Comparison of ENCODE assay signal across 11 cellular contexts in the genomic region with DNA sequence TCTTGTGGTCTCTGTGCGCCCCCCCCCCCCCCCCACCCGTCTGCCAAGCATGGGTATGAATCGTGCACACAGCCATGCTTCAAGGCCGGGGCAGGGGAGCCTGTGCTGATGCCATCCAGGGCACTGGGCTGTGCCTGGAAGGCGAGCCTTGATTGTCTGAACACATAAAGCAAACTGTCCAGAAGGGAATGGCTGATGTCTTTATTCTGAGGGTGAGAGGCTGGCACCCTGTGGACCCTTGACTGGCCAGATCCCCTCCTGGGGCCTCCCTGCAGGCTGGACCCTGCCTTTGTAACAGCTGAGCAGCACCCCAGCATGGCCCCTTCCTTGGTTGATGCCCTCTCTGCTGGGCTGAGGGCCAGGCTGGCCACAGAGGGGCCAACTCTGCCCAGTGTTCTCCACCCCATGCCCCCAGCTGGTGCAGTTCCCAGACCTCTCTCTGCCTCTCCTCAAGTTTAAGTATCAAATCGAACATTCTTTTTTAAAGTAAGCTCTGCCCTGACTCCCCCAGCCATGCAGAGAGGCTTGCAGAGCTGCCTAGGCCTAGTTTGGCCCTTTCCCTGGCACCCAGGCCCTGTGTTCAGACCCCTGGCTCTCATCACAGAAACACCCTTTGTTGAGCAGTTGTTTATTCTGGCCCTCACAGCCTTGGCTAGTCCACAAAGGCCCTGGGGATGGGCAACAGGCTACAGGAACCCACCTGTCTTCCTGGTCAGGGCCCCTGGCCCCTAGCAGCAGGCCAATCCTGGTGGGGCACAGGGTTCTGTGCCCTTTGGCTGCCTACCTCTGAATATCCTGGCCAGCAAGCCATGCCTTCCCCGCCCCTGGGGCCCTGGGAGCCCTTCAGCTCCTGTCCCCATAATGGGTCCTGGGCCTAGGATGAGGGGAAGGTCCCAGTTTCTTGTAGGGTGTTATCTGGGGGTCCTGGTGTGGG. TPM values are rescaled to one million over a fixed set of nuclear protein-coding genes. Genes with fewer than 3 reads are reported as not detected.
DNase-seq lines count a peak whose midpoint lies in the region; ATAC-seq and TF ChIP-seq lines count a peak whose summit lies in the region.
"Had no signal": no experiment of that assay in that cellular context is flagged by ENCODE, and none has a peak within 500 bp of the region (broad histone marks: within the 10 kb centered on the region; RNA-seq: fewer than 3 reads in every experiment).

No MANE protein-coding gene starts in this region.

- CTCF ChIA-PET in CD4-positive, alpha-beta T cell (lab: Charles Lee) = interaction anchor here (0.7 to 2.7 kb wide), 6 partner anchors 11 to 142 kb away, joined by 3 to 6 read pairs (median 4); no protein-coding TSS in a partner anchor

- peaks cover 17% of the 10 kb centered on the region for H3K4me1 Mint-ChIP-seq in CD4-positive, alpha-beta T cell (ENCODE audit: low read depth)
- peaks cover 5% of the 10 kb centered on the region for H3K4me1 Mint-ChIP-seq in HFFc6 (ENCODE audit: low read depth)
- H3K4me1 Mint-ChIP-seq in activated naive CD8-positive, alpha-beta T cell treated with anti-CD3 and anti-CD28 coated beads, Interleukin-2, amount 10 ng/mL, durations not matched to agents 7 days and 5 days = peaks cover 25% of the 10 kb centered on the region

- peaks cover 12% of the 10 kb centered on the region for H3K4me1 ChIP-seq in mucosa of descending colon (ENCODE audit: low read depth)

- POLR2A ChIA-PET in CD4-positive, alpha-beta T cell (lab: Charles Lee) = interaction anchor here (0.7 kb wide), 1 partner anchor 11 kb away, joined by 4 read pairs; no protein-coding TSS in a partner anchor
- POLR2A ChIA-PET in activated naive CD8-positive, alpha-beta T cell treated with anti-CD3 and anti-CD28 coated beads, Interleukin-2, amount 10 ng/mL, durations not matched to agents 7 days and 5 days (lab: Charles Lee) = interaction anchor here (0.7 to 3.3 kb wide), 4 partner anchors 11 to 91 kb away, joined by 3 to 20 read pairs (median 6); a partner anchor contains a TSS

- peaks cover 8% of the 10 kb centered on the region for H3K36me3 ChIP-seq in mucosa of descending colon (ENCODE audit: low read depth)

- no peak overlapping the region for H3K4me3 Mint-ChIP-seq in CD4-positive, alpha-beta T cell
- no peak overlapping the region for H3K4me3 Mint-ChIP-seq in HFFc6
- H3K4me3 Mint-ChIP-seq in activated naive CD8-positive, alpha-beta T cell treated with anti-CD3 and anti-CD28 coated beads, Interleukin-2, amount 10 ng/mL, durations not matched to agents 7 days and 5 days = peak overlapping the region; percentile 71

- ATAC-seq in CD4-positive, alpha-beta T cell (ENCODE audit: poor library complexity) = no peak
- ATAC-seq in activated naive CD8-positive, alpha-beta T cell treated with anti-CD3 and anti-CD28 coated beads, Interleukin-2, amount 10 ng/mL, durations not matched to agents 7 days and 5 days (ENCODE audit: low read depth) = no peak
- no peak for ATAC-seq in mucosa of descending colon
- no peak for ATAC-seq in HG02623 (IDR thresholded peaks at IDR 0.05; ENCODE audit: unreplicated experiment)

- no peak overlapping the region for H3K4me3 ChIP-seq in mucosa of descending colon
- H3K4me3 ChIP-seq: heart right ventricle had no signal

- no peak for TF ChIP-seq CTCF in CD4-positive, alpha-beta T cell (IDR thresholded peaks at IDR 0.05)
- no peak for TF ChIP-seq CTCF in HFFc6 (IDR thresholded peaks at IDR 0.05)
- no peak for TF ChIP-seq CTCF in mucosa of descending colon (IDR thresholded peaks at IDR 0.05)

- H3K27me3 Mint-ChIP-seq in CD4-positive, alpha-beta T cell = no peaks in the 10 kb centered on the region
- peaks cover 4% of the 10 kb centered on the region for H3K27me3 Mint-ChIP-seq in HFFc6 (ENCODE audit: insufficient read depth)
- H3K27me3 Mint-ChIP-seq in activated naive CD8-positive, alpha-beta T cell treated with anti-CD3 and anti-CD28 coated beads, Interleukin-2, amount 10 ng/mL, durations not matched to agents 7 days and 5 days = no peaks in the 10 kb centered on the region

- H3K27me3 ChIP-seq in CD4-positive, alpha-beta T cell (ENCODE audit: control insufficient read depth, insufficient read depth, low read length) = no peaks in the 10 kb centered on the region
- H3K27me3 ChIP-seq: heart right ventricle had no signal

- peak overlapping the region; percentile 37 for H3K27ac ChIP-seq in CD4-positive, alpha-beta T cell (ENCODE audit: low read depth, low read length)

- no peaks in the 10 kb centered on the region for H3K9me3 ChIP-seq in CD4-positive, alpha-beta T cell (ENCODE audit: control insufficient read depth, low read length)
- no peaks in the 10 kb centered on the region for H3K9me3 ChIP-seq in mucosa of descending colon
- H3K9me3 ChIP-seq: heart right ventricle had no signal

- no peak for DNase-seq in CD4-positive, alpha-beta T cell
- DNase-seq in HFFc6 (no peak), mucosa of descending colon (peak in 2 of 3 donors; percentile 24 to 43), kidney tubule cell (ENCODE audit: low spot score) (no peak), NCI-H2196 (lab: John Stamatoyannopoulos, UW; ENCODE audit: unreplicated experiment) (no peak), T-helper 9 cell (no peak)
- DNase-seq in activated naive CD8-positive, alpha-beta T cell treated with anti-CD3 and anti-CD28 coated beads, Interleukin-2, amount 10 ng/mL, durations not matched to agents 7 days and 5 days = no peak
- DNase-seq: NCI-H510A had no signal

- intact Hi-C loops in CD4-positive, alpha-beta T cell (cut with DNase I, micrococcal nuclease) = loop anchor here in 1 of 2 experiments (5.0 to 10.0 kb wide), 3 partner anchors 140 to 283 kb away; a partner anchor contains a TSS
- intact Hi-C loops in mucosa of descending colon (cut with DNase I, micrococcal nuclease) = no loop called here

- no peaks in the 10 kb centered on the region for H3K9me3 Mint-ChIP-seq in CD4-positive, alpha-beta T cell
- H3K9me3 Mint-ChIP-seq in HFFc6 = no peaks in the 10 kb centered on the region
- no peaks in the 10 kb centered on the region for H3K9me3 Mint-ChIP-seq in activated naive CD8-positive, alpha-beta T cell treated with anti-CD3 and anti-CD28 coated beads, Interleukin-2, amount 10 ng/mL, durations not matched to agents 7 days and 5 days

- H3K36me3 Mint-ChIP-seq in CD4-positive, alpha-beta T cell (ENCODE audit: low read depth) = peaks cover 65% of the 10 kb centered on the region
- H3K36me3 Mint-ChIP-seq in HFFc6 (ENCODE audit: low read depth) = peaks cover 14% of the 10 kb centered on the region
- H3K36me3 Mint-ChIP-seq in activated naive CD8-positive, alpha-beta T cell treated with anti-CD3 and anti-CD28 coated beads, Interleukin-2, amount 10 ng/mL, durations not matched to agents 7 days and 5 days = peaks cover 8% of the 10 kb centered on the region

- H3K27ac Mint-ChIP-seq in CD4-positive, alpha-beta T cell = peak overlapping the region; percentile 69
- H3K27ac Mint-ChIP-seq in HFFc6 = peak overlapping the region; percentile 7; the same call in 1 of the 2 replicates
- H3K27ac Mint-ChIP-seq in activated naive CD8-positive, alpha-beta T cell treated with anti-CD3 and anti-CD28 coated beads, Interleukin-2, amount 10 ng/mL, durations not matched to agents 7 days and 5 days = peak overlapping the region; percentile 93

RNA-seq across cellular contexts. Expression of a gene that starts 3.9 kb away (rescaled TPM):
- total RNA-seq in CD4-positive, alpha-beta T cell = 10 to 100 TPM; 68.1 to 72.1 TPM
- 100 to 1,000 TPM; 177 to 231 (median 226) TPM for total RNA-seq in HFFc6 (2021; fragmentation: NEBNext Ultra II Directional; extraction: Animal tissue kit (Norgen Biotek cat#: 25700))
- total RNA-seq in activated naive CD8-positive, alpha-beta T cell treated with anti-CD3 and anti-CD28 coated beads, Interleukin-2, amount 10 ng/mL, durations not matched to agents 7 days and 5 days = 100 to 1,000 TPM; 190 to 203 TPM
- total RNA-seq in mucosa of descending colon = 100 to 1,000 TPM in 1 of 3 donors, 10 to 100 TPM in 2; 58.4 to 102 (median 66.0) TPM

RNA-seq across cellular contexts. Expression of a gene that starts 5.1 kb away (rescaled TPM):
- 10 to 100 TPM; 79.3 to 84.2 TPM for total RNA-seq in CD4-positive, alpha-beta T cell
- 10 to 100 TPM; 31.1 to 44.9 (median 38.5) TPM for total RNA-seq in HFFc6 (2021; fragmentation: NEBNext Ultra II Directional; extraction: Animal tissue kit (Norgen Biotek cat#: 25700))
- total RNA-seq in activated naive CD8-positive, alpha-beta T cell treated with anti-CD3 and anti-CD28 coated beads, Interleukin-2, amount 10 ng/mL, durations not matched to agents 7 days and 5 days = 100 to 1,000 TPM; 107 to 118 TPM
- total RNA-seq in mucosa of descending colon = 10 to 100 TPM; 34.4 to 50.0 (median 37.6) TPM

RNA-seq across cellular contexts. Expression of a gene that starts 19.6 kb away (rescaled TPM):
- total RNA-seq in CD4-positive, alpha-beta T cell = 10 to 100 TPM; 44.9 to 49.3 TPM
- total RNA-seq in HFFc6 (2021; fragmentation: NEBNext Ultra II Directional; extraction: Animal tissue kit (Norgen Biotek cat#: 25700)) = 100 to 1,000 TPM in 3 of 6 experiments, 10 to 100 TPM in 3; 91.8 to 119 (median 99.1) TPM
- total RNA-seq in activated naive CD8-positive, alpha-beta T cell treated with anti-CD3 and anti-CD28 coated beads, Interleukin-2, amount 10 ng/mL, durations not matched to agents 7 days and 5 days = 10 to 100 TPM; 64.1 to 66.9 TPM
- total RNA-seq in mucosa of descending colon = 10 to 100 TPM; 27.7 to 53.0 (median 42.2) TPM

RNA-seq across cellular contexts. Expression of a gene that starts 31.9 kb away (rescaled TPM):
- 10 to 100 TPM; 17.8 to 18.5 TPM for total RNA-seq in CD4-positive, alpha-beta T cell
- total RNA-seq in HFFc6 (2021; fragmentation: NEBNext Ultra II Directional; extraction: Animal tissue kit (Norgen Biotek cat#: 25700)) = 10 to 100 TPM; 19.8 to 24.5 (median 22.0) TPM
- total RNA-seq in activated naive CD8-positive, alpha-beta T cell treated with anti-CD3 and anti-CD28 coated beads, Interleukin-2, amount 10 ng/mL, durations not matched to agents 7 days and 5 days = 10 to 100 TPM; 54.3 to 54.5 TPM
- 10 to 100 TPM; 39.0 to 48.8 (median 48.4) TPM for total RNA-seq in mucosa of descending colon

RNA-seq across cellular contexts. Expression of a gene that starts 38.9 kb away (rescaled TPM):
- not detected for total RNA-seq in CD4-positive, alpha-beta T cell
- total RNA-seq in HFFc6 (2021; fragmentation: NEBNext Ultra II Directional; extraction: Animal tissue kit (Norgen Biotek cat#: 25700)) = 1 to 10 TPM in 4 of 6 experiments, under 1 TPM in 1, not detected in 1; 0.54 to 3.9 (median 2.8) TPM
- total RNA-seq in activated naive CD8-positive, alpha-beta T cell treated with anti-CD3 and anti-CD28 coated beads, Interleukin-2, amount 10 ng/mL, durations not matched to agents 7 days and 5 days = under 1 TPM in 1 of 2 experiments, not detected in 1; 0.51 TPM
- under 1 TPM; 0.41 to 0.98 (median 0.65) TPM for total RNA-seq in mucosa of descending colon
- total RNA-seq: mononuclear cell had no signal

Comparison
In these comparisons a context has a peak if more than half of its experiments do, and no peak if none do; other contexts are left out.
1. DNase-seq: peak in mucosa of descending colon (2 of 3); none in CD4-positive, alpha-beta T cell (0 of 10), HFFc6 (single experiment), activated naive CD8-positive, alpha-beta T cell treated with anti-CD3 and anti-CD28 coated beads, Interleukin-2, amount 10 ng/mL, durations not matched to agents 7 days and 5 days (single experiment), kidney tubule cell (single experiment), NCI-H2196 (single experiment) and T-helper 9 cell (single experiment).
2. H3K27ac Mint-ChIP-seq: peak in every context shown above with its lines; median percentile 93 in activated naive CD8-positive, alpha-beta T cell treated with anti-CD3 and anti-CD28 coated beads, Interleukin-2, amount 10 ng/mL, durations not matched to agents 7 days and 5 days; 69 in CD4-positive, alpha-beta T cell; 7 in HFFc6.